Comparison of ENCODE assay signal across 13 cellular contexts in the genomic region with DNA sequence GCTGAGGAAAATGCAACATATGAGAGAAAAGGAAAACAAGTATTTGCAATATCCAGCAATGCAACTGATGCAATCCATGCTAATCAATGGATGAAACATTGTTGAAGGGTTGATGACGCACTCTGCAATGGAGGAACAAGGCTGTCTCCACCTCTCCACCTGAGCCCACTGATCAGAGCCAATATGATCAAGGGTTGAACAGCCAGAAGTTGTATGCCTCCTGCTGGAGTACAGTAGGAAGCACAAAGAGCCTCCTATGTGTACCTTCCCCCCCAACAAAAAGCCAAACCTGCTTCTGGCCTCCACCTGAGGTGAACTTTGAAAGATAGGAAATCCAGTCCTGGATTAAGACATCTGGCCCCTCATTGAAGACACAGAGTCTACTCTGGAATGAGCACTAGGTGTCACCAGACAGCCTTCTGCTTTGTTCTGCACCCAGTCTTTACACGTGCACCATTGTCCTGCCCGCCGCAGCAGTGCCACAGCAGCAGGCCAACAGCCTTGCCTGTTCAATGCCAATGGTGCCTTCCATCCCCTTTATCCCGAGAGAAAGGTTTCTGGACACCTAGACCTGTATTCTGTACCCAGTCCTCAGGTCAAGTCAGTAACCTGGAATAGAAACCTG. TPM values are rescaled to one million over a fixed set of nuclear protein-coding genes. Genes with fewer than 3 reads are reported as not detected.
"Had no signal": no experiment of that assay in that cellular context is flagged by ENCODE, and none has a peak within 500 bp of the region (broad histone marks: within the 10 kb centered on the region; RNA-seq: fewer than 3 reads in every experiment).

No MANE protein-coding gene starts in this region.

RNA-seq across cellular contexts. Expression of a gene that starts 55.5 kb away (rescaled TPM):
- total RNA-seq: activated CD4-positive, alpha-beta memory T cell treated with anti-CD3 and anti-CD28 coated beads for 36 hours; activated CD8-positive, alpha-beta memory T cell treated with anti-CD3 and anti-CD28 coated beads, Interleukin-2, amount 10 ng/mL, durations not matched to agents 7 days and 5 days; activated naive CD8-positive, alpha-beta T cell treated with anti-CD3 and anti-CD28 coated beads, Interleukin-2, amount 10 ng/mL, durations not matched to agents 7 days and 5 days; activated T-helper 2 cell treated with anti-CD3 and anti-CD28 coated beads, Interferon-gamma antibody, Interleukin-2, Interleukin-4, amounts not matched to agents 10 μg/mL and 5 μg/mL and 100 μg/mL, durations not matched to agents 14 hours and 24 hours and 36 hours; dorsolateral prefrontal cortex; fibroblast of lung; kidney; liver; mucosa of gallbladder; naive thymus-derived CD4-positive, alpha-beta T cell; osteocyte; psoas muscle had no signal
- polyA plus RNA-seq: fibroblast of lung; liver; naive thymus-derived CD4-positive, alpha-beta T cell; psoas muscle; small intestine had no signal
